ENCODE assay signal across 29 cellular contexts in the genomic region with DNA sequence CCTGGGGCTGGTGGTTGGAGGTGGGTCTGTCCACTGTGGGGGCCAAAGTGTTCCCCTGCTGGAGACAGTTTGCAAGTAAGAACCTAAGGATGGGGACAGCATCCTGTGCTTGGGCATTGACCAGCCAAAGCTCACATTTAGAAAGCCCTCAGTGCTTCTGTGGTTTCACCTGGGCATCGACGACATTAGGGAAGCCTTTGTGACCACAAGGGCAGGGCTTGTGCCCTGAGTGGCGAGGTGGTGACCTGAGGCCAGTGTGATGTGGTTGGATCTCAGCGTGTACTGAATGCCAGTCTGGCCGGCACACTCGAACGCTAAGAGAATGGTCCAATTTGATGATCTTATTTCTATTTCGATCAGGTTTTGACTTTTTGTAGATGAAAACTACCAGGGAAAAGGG.
"Had no signal": no experiment of that assay in that cellular context is flagged by ENCODE, and none has a peak within 500 bp of the region (broad histone marks: within the 10 kb centered on the region; RNA-seq: fewer than 3 reads in every experiment).

No MANE protein-coding gene starts in this region.

- H3K27me3 Mint-ChIP-seq: memory B cell; naive thymus-derived CD4-positive, alpha-beta T cell; stimulated activated naive B cell treated with anti-CD40 and anti-IgM and Interleukin-4, amounts not matched to agents 10 μg/mL and 1 μg/mL and 100 μg/mL, for 72 hours; stimulated activated naive CD8-positive, alpha-beta T cell treated with anti-CD3 and anti-CD28 coated beads, Interleukin-15, Interleukin-2, amounts not matched to agents 100 ng/mL and 50 ng/mL, for 24 hours had no signal

- H3K9me3 Mint-ChIP-seq: immature natural killer cell; memory B cell; naive thymus-derived CD4-positive, alpha-beta T cell; nephron progenitor cell; stimulated activated naive B cell treated with anti-CD40 and anti-IgM and Interleukin-4, amounts not matched to agents 10 μg/mL and 1 μg/mL and 100 μg/mL, for 72 hours; stimulated activated naive CD8-positive, alpha-beta T cell treated with anti-CD3 and anti-CD28 coated beads, Interleukin-15, Interleukin-2, amounts not matched to agents 100 ng/mL and 50 ng/mL, for 24 hours had no signal

- DNase-seq: dermis blood vessel endothelial cell; effector memory CD4-positive, alpha-beta T cell; erythroblast; esophagus squamous epithelium; foreskin melanocyte; glutamatergic neuron; hypothalamus; immature natural killer cell; islet precursor cell; naive thymus-derived CD4-positive, alpha-beta T cell; nephron progenitor cell; occipital lobe; ovary; psoas muscle; sigmoid colon; spleen; stimulated activated CD4-positive, alpha-beta T cell treated with anti-CD3 and anti-CD28 coated beads, Interleukin-15, amount 100 ng/mL, for 24 hours; stimulated activated CD4-positive, alpha-beta T cell treated with anti-CD3 and anti-CD28 coated beads, Interleukin-2, amount 100 ng/mL, for 48 hours; stimulated activated naive B cell treated with anti-CD40 and anti-IgM and Interleukin-4, amounts not matched to agents 10 μg/mL and 1 μg/mL and 100 μg/mL, for 72 hours; upper lobe of left lung; uterus had no signal

- H3K27ac Mint-ChIP-seq: immature natural killer cell; memory B cell; naive thymus-derived CD4-positive, alpha-beta T cell; stimulated activated naive B cell treated with anti-CD40 and anti-IgM and Interleukin-4, amounts not matched to agents 10 μg/mL and 1 μg/mL and 100 μg/mL, for 72 hours; stimulated activated naive CD8-positive, alpha-beta T cell treated with anti-CD3 and anti-CD28 coated beads, Interleukin-15, Interleukin-2, amounts not matched to agents 100 ng/mL and 50 ng/mL, for 24 hours had no signal

- H3K4me1 ChIP-seq: esophagus squamous epithelium, psoas muscle, sigmoid colon, spleen, upper lobe of left lung, uterus had no signal

- H3K36me3 ChIP-seq: ovary, uterus had no signal

- H3K9me3 ChIP-seq: esophagus squamous epithelium, ovary, psoas muscle, sigmoid colon, spleen, thoracic aorta, tibial nerve, upper lobe of left lung, uterus had no signal

- H3K27me3 ChIP-seq: esophagus squamous epithelium, ovary, sigmoid colon, spleen, tibial nerve, upper lobe of left lung, uterus had no signal

- H3K27ac ChIP-seq: coronary artery, esophagus squamous epithelium, ovary, psoas muscle, sigmoid colon, skin epidermis, spleen, thoracic aorta, tibial nerve, upper lobe of left lung, uterus had no signal

- H3K4me3 ChIP-seq: coronary artery, esophagus squamous epithelium, lung, ovary, psoas muscle, sigmoid colon, skin epidermis, spleen, thoracic aorta, tibial nerve, upper lobe of left lung, uterus had no signal

- ATAC-seq: naive thymus-derived CD4-positive, alpha-beta T cell; right cardiac atrium; stimulated activated naive B cell treated with anti-CD40 and anti-IgM and Interleukin-4, amounts not matched to agents 10 μg/mL and 1 μg/mL and 100 μg/mL, for 72 hours had no signal

- H3K4me3 Mint-ChIP-seq: immature natural killer cell; memory B cell; naive thymus-derived CD4-positive, alpha-beta T cell; nephron progenitor cell; stimulated activated naive B cell treated with anti-CD40 and anti-IgM and Interleukin-4, amounts not matched to agents 10 μg/mL and 1 μg/mL and 100 μg/mL, for 72 hours; stimulated activated naive CD8-positive, alpha-beta T cell treated with anti-CD3 and anti-CD28 coated beads, Interleukin-15, Interleukin-2, amounts not matched to agents 100 ng/mL and 50 ng/mL, for 24 hours had no signal
